26 cellular contexts compared by ENCODE assay signal in genomic region chr3:130760922-130761321, GRCh38. TPM values are rescaled to one million over a fixed set of nuclear protein-coding genes. Genes with fewer than 3 reads are reported as not detected.
DNase-seq lines count a peak whose midpoint lies in the region; ATAC-seq and TF ChIP-seq lines count a peak whose summit lies in the region.
"Had no signal": no experiment of that assay in that cellular context is flagged by ENCODE, and none has a peak within 500 bp of the region (broad histone marks: within the 10 kb centered on the region; RNA-seq: fewer than 3 reads in every experiment).

No MANE protein-coding gene starts in this region.

- CTCF ChIA-PET in RWPE1 (lab: Yijun Ruan, JAX), result interaction anchor here (0.6 to 1.1 kb wide), 3 partner anchors 173 to 426 kb away, joined by 3 to 4 read pairs (median 3); no protein-coding TSS in a partner anchor

- H3K4me3 Mint-ChIP-seq in HFFc6, result no peak overlapping the region
- H3K4me3 Mint-ChIP-seq: activated CD4-positive, alpha-beta T cell treated with anti-CD3 and anti-CD28 coated beads, Interleukin-2, amount 10 ng/mL, durations not matched to agents 7 days and 5 days; CD8-positive, alpha-beta T cell; T-cell; type B pancreatic cell had no signal

- H3K9me3 Mint-ChIP-seq in HFFc6, result no peaks in the 10 kb centered on the region
- H3K9me3 Mint-ChIP-seq: activated CD4-positive, alpha-beta T cell treated with anti-CD3 and anti-CD28 coated beads, Interleukin-2, amount 10 ng/mL, durations not matched to agents 7 days and 5 days; CD8-positive, alpha-beta T cell; T-cell; type B pancreatic cell had no signal

- POLR2A ChIA-PET in RWPE1 (lab: Yijun Ruan, JAX; ENCODE audit: low non-redundant PET), result no interaction called here

- H3K4me3 ChIP-seq in foreskin fibroblast (ENCODE audit: low read depth in 1 of 2, low read length in 2 of 2), result no peak overlapping the region
- H3K4me3 ChIP-seq: adrenal gland, lower lobe of right lung, stomach had no signal

- no peak overlapping the region for H3K27ac ChIP-seq in RWPE1
- H3K27ac ChIP-seq: adrenal gland, lower lobe of right lung, stomach had no signal

- peaks cover 17% of the 10 kb centered on the region for H3K4me1 Mint-ChIP-seq in HFFc6 (ENCODE audit: low read depth)
- H3K4me1 Mint-ChIP-seq: T-cell had no signal

- ATAC-seq in activated CD4-positive, CD25-positive, alpha-beta regulatory T cell treated with anti-CD3 and anti-CD28 coated beads, Interleukin-2, amount 50 U/mL, for 24 hours, result no peak
- ATAC-seq in GM21381 (IDR thresholded peaks at IDR 0.05; ENCODE audit: unreplicated experiment), result no peak
- ATAC-seq: CD8-positive, alpha-beta T cell; T-cell had no signal

- peaks cover 5% of the 10 kb centered on the region; the same call in 1 of the 2 replicates for H3K27me3 Mint-ChIP-seq in HFFc6 (ENCODE audit: insufficient read depth)

- DNase-seq in EH (ENCODE audit: low read depth), result peak; percentile 31
- peak; percentile 40 for DNase-seq in HFFc6
- peak; percentile 80 for DNase-seq in RWPE1 (ENCODE audit: low spot score)
- peak; percentile 16 to 48 for DNase-seq in foreskin fibroblast
- DNase-seq in DMS79 (lab: John Stamatoyannopoulos, UW), result no peak
- no peak for DNase-seq in NCI-H82 treated with DMSO at 0.1 percent for 48 hours (lab: John Stamatoyannopoulos, UW; ENCODE audit: unreplicated experiment)
- DNase-seq: activated CD4-positive, alpha-beta T cell treated with anti-CD3 and anti-CD28 coated beads, Interleukin-2, amount 10 ng/mL, durations not matched to agents 7 days and 5 days; activated CD8-positive, alpha-beta memory T cell treated with anti-CD3 and anti-CD28 coated beads, Interleukin-2, amount 50 U/mL, for 4 hours; activated effector memory CD4-positive, alpha-beta T cell treated with anti-CD3 and anti-CD28 coated beads, Interleukin-2, amount 50 U/mL, for 16 hours; adrenal gland; CD8-positive, alpha-beta T cell; DND-41; hippocampal formation; IMR-90; lower lobe of right lung; MV-4-11; NCI-H2081; NCI-H510A; occipital lobe; retina; Right ventricle myocardium superior; stomach; T-cell had no signal

- no peak for TF ChIP-seq CTCF in HFFc6 (IDR thresholded peaks at IDR 0.05)
- TF ChIP-seq CTCF in RWPE1 (conservative IDR thresholded peaks at IDR 0.05; ENCODE audit: low read depth), result no peak
- TF ChIP-seq CTCF in foreskin fibroblast (IDR thresholded peaks at IDR 0.05; ENCODE audit: low read depth, low read length), result no peak

- H3K27ac Mint-ChIP-seq in HFFc6, result no peak overlapping the region
- H3K27ac Mint-ChIP-seq: activated CD4-positive, alpha-beta T cell treated with anti-CD3 and anti-CD28 coated beads, Interleukin-2, amount 10 ng/mL, durations not matched to agents 7 days and 5 days; CD8-positive, alpha-beta T cell; T-cell; type B pancreatic cell had no signal

- no peaks in the 10 kb centered on the region for H3K36me3 Mint-ChIP-seq in HFFc6 (ENCODE audit: low read depth)
- H3K36me3 Mint-ChIP-seq: CD8-positive, alpha-beta T cell; T-cell; type B pancreatic cell had no signal

RNA-seq across cellular contexts. Expression of gene PIK3R4, which starts 14.3 kb away (rescaled TPM):
- total RNA-seq in HFFc6 (2021; fragmentation: NEBNext Ultra II Directional; extraction: Animal tissue kit (Norgen Biotek cat#: 25700)), result 10 to 100 TPM; 21.3 to 28.3 (median 22.9) TPM

Comparison
In these comparisons a context has a peak if more than half of its experiments do, and no peak if none do; other contexts are left out.
1. DNase-seq: peak in EH (single experiment), HFFc6 (single experiment), RWPE1 (single experiment) and foreskin fibroblast (2 of 2); none in DMS79 (single experiment) and NCI-H82 treated with DMSO at 0.1 percent for 48 hours (single experiment).